ENCODE assay signal across 16 cellular contexts in the genomic region with DNA sequence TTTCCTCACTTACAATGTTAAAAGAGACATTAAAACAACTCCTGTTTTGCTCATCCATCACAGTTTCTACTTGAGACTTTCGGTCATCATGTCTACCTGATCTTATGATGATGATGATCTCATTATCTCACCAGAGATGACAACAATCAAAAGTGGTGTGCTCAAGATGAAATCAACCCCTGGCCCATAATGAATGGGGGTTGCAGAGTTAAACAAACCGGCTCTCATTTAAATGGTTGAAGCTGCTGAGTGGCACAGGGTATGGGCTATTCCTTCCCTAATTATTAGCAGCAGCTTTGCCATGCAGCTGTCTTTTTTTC. TPM values are rescaled to one million over a fixed set of nuclear protein-coding genes. Genes with fewer than 3 reads are reported as not detected.
DNase-seq lines count a peak whose midpoint lies in the region; ATAC-seq and TF ChIP-seq lines count a peak whose summit lies in the region.
"Had no signal": no experiment of that assay in that cellular context is flagged by ENCODE, and none has a peak within 500 bp of the region (broad histone marks: within the 10 kb centered on the region; RNA-seq: fewer than 3 reads in every experiment).

No MANE protein-coding gene starts in this region.

- no peak overlapping the region for H4K91ac ChIP-seq in mesenchymal stem cell (ENCODE audit: low read length)

- H3K27ac Mint-ChIP-seq in activated CD8-positive, alpha-beta T cell treated with anti-CD3 and anti-CD28 coated beads for 36 hours = peak overlapping the region; percentile 89
- peak overlapping the region in 4 of 6 donors; percentile 50 to 94 (median 78) for H3K27ac Mint-ChIP-seq in naive B cell

- peaks cover 73% of the 10 kb centered on the region for H3K4me1 Mint-ChIP-seq in activated CD8-positive, alpha-beta T cell treated with anti-CD3 and anti-CD28 coated beads for 36 hours (ENCODE audit: low read depth)
- H3K4me1 Mint-ChIP-seq in naive B cell = peaks cover 41 to 56% (median 54%) of the 10 kb centered on the region in 3 donors

- H3K4me1 ChIP-seq in DND-41 (ENCODE audit: insufficient read depth, low read length) (peaks cover 32% of the 10 kb centered on the region), mesenchymal stem cell (ENCODE audit: control insufficient read depth, insufficient read depth, low read depth, low read length) (peaks cover 4% of the 10 kb centered on the region)
- H3K4me1 ChIP-seq: Caco-2 had no signal

- H3K9me3 ChIP-seq in DND-41 (ENCODE audit: insufficient read depth, low read length, severe bottlenecking) (no peaks in the 10 kb centered on the region), mesenchymal stem cell (ENCODE audit: control insufficient read depth, low read length) (no peaks in the 10 kb centered on the region)
- H3K9me3 ChIP-seq: Caco-2, right lobe of liver had no signal

- H3K27ac ChIP-seq in DND-41 (ENCODE audit: low read length) = peak overlapping the region; percentile 73
- no peak overlapping the region for H3K27ac ChIP-seq in mesenchymal stem cell (ENCODE audit: low read length, poor library complexity, severe bottlenecking)
- H3K27ac ChIP-seq: right lobe of liver had no signal

- no peak overlapping the region for H2BK5ac ChIP-seq in mesenchymal stem cell (ENCODE audit: low read depth, low read length, poor library complexity, severe bottlenecking)

- H3K4me2 ChIP-seq in DND-41 (ENCODE audit: insufficient read depth, low read length) = peak overlapping the region; percentile 51
- no peak overlapping the region for H3K4me2 ChIP-seq in mesenchymal stem cell (ENCODE audit: low read length, poor library complexity, severe bottlenecking)

- H2BK120ac ChIP-seq in mesenchymal stem cell (ENCODE audit: low read depth, low read length) = no peak overlapping the region

- no peaks in the 10 kb centered on the region for H4K20me1 ChIP-seq in DND-41 (ENCODE audit: insufficient read depth, low read length)

- 0 out of 2 replicates have a peak overlapping the region, but pooled peaks have one; percentile 12 for H3K9ac ChIP-seq in DND-41 (ENCODE audit: low read depth, low read length)
- H3K9ac ChIP-seq in mesenchymal stem cell (ENCODE audit: low read length) = no peak overlapping the region

- peaks cover 72% of the 10 kb centered on the region for H3K36me3 Mint-ChIP-seq in activated CD8-positive, alpha-beta T cell treated with anti-CD3 and anti-CD28 coated beads for 36 hours (ENCODE audit: low read depth)
- peaks cover 13 to 22% of the 10 kb centered on the region in 2 donors for H3K36me3 Mint-ChIP-seq in naive B cell

- H3K27me3 Mint-ChIP-seq in activated CD8-positive, alpha-beta T cell treated with anti-CD3 and anti-CD28 coated beads for 36 hours = no peaks in the 10 kb centered on the region
- H3K27me3 Mint-ChIP-seq in naive B cell = no peaks in the 10 kb centered on the region

- H3K27me3 ChIP-seq in DND-41 (ENCODE audit: insufficient read depth, low read length, poor library complexity) (no peaks in the 10 kb centered on the region), mesenchymal stem cell (ENCODE audit: control insufficient read depth in 1 of 2, insufficient read depth in 1 of 2, low read length in 2 of 2) (no peaks in the 10 kb centered on the region)
- H3K27me3 ChIP-seq: right lobe of liver had no signal

- POLR2A ChIA-PET in activated CD8-positive, alpha-beta T cell treated with anti-CD3 and anti-CD28 coated beads for 36 hours (lab: Charles Lee) = interaction anchor here (0.9 to 2.0 kb wide), 12 partner anchors 9 to 333 kb away, joined by 3 to 6 read pairs (median 3); no protein-coding TSS in a partner anchor

- H2AFZ ChIP-seq in DND-41 (ENCODE audit: low read depth, low read length) = no peak overlapping the region
- H2AFZ ChIP-seq in mesenchymal stem cell (ENCODE audit: low read depth, low read length) = no peak overlapping the region

- no peak for TF ChIP-seq CTCF in DND-41 (IDR thresholded peaks at IDR 0.05; ENCODE audit: borderline replicate concordance, extremely low read depth, low read length, poor library complexity, severe bottlenecking)
- TF ChIP-seq CTCF in activated CD8-positive, alpha-beta T cell treated with anti-CD3 and anti-CD28 coated beads for 36 hours (IDR thresholded peaks at IDR 0.05) = no peak

- no peaks in the 10 kb centered on the region for H3K79me2 ChIP-seq in DND-41 (ENCODE audit: insufficient read depth, low read length)

- no peak overlapping the region for H3K14ac ChIP-seq in mesenchymal stem cell (ENCODE audit: low read length in 2 of 2)

- no peak overlapping the region for H4K8ac ChIP-seq in mesenchymal stem cell (ENCODE audit: low read length)

- H3K4me3 Mint-ChIP-seq in activated CD8-positive, alpha-beta T cell treated with anti-CD3 and anti-CD28 coated beads for 36 hours = peak overlapping the region; percentile 19
- H3K4me3 Mint-ChIP-seq in naive B cell = peak overlapping the region in 1 of 8 donors; percentile 6

- H3K4me3 ChIP-seq in DND-41 (ENCODE audit: low read depth in 1 of 2, low read length in 2 of 2) (no peak overlapping the region), mesenchymal stem cell (ENCODE audit: insufficient read depth in 1 of 2, low read depth in 1 of 2, low read length in 2 of 2) (no peak overlapping the region)
- H3K4me3 ChIP-seq: right lobe of liver had no signal

- H2AK5ac ChIP-seq in mesenchymal stem cell (ENCODE audit: low read length, severe bottlenecking) = no peak overlapping the region

- no peak overlapping the region for H3K23ac ChIP-seq in mesenchymal stem cell (ENCODE audit: low read length in 2 of 2)

- H3K36me3 ChIP-seq in DND-41 (ENCODE audit: insufficient read depth, low read length) = peaks cover 10% of the 10 kb centered on the region
- no peaks in the 10 kb centered on the region for H3K36me3 ChIP-seq in mesenchymal stem cell (ENCODE audit: control insufficient read depth in 1 of 2, insufficient read depth in 2 of 2, low read depth in 1 of 2, low read length in 2 of 2)
- H3K36me3 ChIP-seq: right lobe of liver had no signal

- H3K4ac ChIP-seq in mesenchymal stem cell (ENCODE audit: low read depth in 1 of 2, low read length in 2 of 2) = no peak overlapping the region

- H2BK15ac ChIP-seq in mesenchymal stem cell (ENCODE audit: low read depth, poor library complexity, severe bottlenecking) = no peak overlapping the region

- CTCF ChIA-PET in activated CD8-positive, alpha-beta T cell treated with anti-CD3 and anti-CD28 coated beads for 36 hours (lab: Charles Lee) = interaction anchor here (0.9 to 2.8 kb wide), 6 partner anchors 8 to 527 kb away, joined by 3 to 24 read pairs (median 6); no protein-coding TSS in a partner anchor

- H2BK12ac ChIP-seq in mesenchymal stem cell (ENCODE audit: low read length in 2 of 2) = no peak overlapping the region

- ATAC-seq in DND-41 (ENCODE audit: insufficient read depth, low read depth) (no peak), naive B cell (ENCODE audit: low read depth in 2 of 2) (no peak), Right ventricle myocardium inferior (no peak)
- ATAC-seq in activated CD8-positive, alpha-beta T cell treated with anti-CD3 and anti-CD28 coated beads for 36 hours = peak; percentile 46

- DNase-seq in NCI-H1417 (lab: John Stamatoyannopoulos, UW) = peak in 2 of 3 experiments; percentile 65 to 87
- no peak for DNase-seq in NCI-H1417 treated with DMSO at 0.1 percent for 48 hours (lab: John Stamatoyannopoulos, UW)
- DNase-seq in DND-41 = no peak
- DNase-seq in activated CD8-positive, alpha-beta T cell treated with anti-CD3 and anti-CD28 coated beads for 36 hours = peak; percentile 32
- DNase-seq in naive B cell = no peak
- no peak for DNase-seq in DMS 273 treated with DMSO at 0.1 percent for 48 hours (lab: John Stamatoyannopoulos, UW)
- DNase-seq in Right ventricle myocardium inferior (ENCODE audit: missing footprints) = no peak
- no peak for DNase-seq in mesenchymal stem cell
- DNase-seq: Caco-2, GOT3, NCI-H1048, NCI-H510A had no signal

- intact Hi-C loops in activated CD8-positive, alpha-beta T cell treated with anti-CD3 and anti-CD28 coated beads for 36 hours (cut with micrococcal nuclease) = loop anchor here (5.0 to 10.0 kb wide), 4 partner anchors 75 to 442 kb away; no protein-coding TSS in a partner anchor
- intact Hi-C loops in Right ventricle myocardium inferior (cut with DNase I) = no loop called here

- H3K9me3 Mint-ChIP-seq in activated CD8-positive, alpha-beta T cell treated with anti-CD3 and anti-CD28 coated beads for 36 hours = no peaks in the 10 kb centered on the region
- H3K9me3 Mint-ChIP-seq in naive B cell = no peaks in the 10 kb centered on the region

- H3K18ac ChIP-seq in mesenchymal stem cell (ENCODE audit: low read depth in 1 of 2, low read length in 2 of 2) = no peak overlapping the region

- WGBS in mesenchymal stem cell = 100% methylated on average over 2 of the region's 2 CpGs

- no peaks in the 10 kb centered on the region for H3K79me1 ChIP-seq in mesenchymal stem cell (replicated peaks; ENCODE audit: low read length, poor library complexity, severe bottlenecking)

RNA-seq across cellular contexts. Expression of gene GJA10, which starts 58.1 kb away (rescaled TPM):
- not detected for total RNA-seq in activated CD8-positive, alpha-beta T cell treated with anti-CD3 and anti-CD28 coated beads for 36 hours
- polyA plus RNA-seq in naive B cell (ENCODE audit: low read depth in 6 of 6) = not detected
- not detected for total RNA-seq in Right ventricle myocardium inferior
- polyA plus RNA-seq in mesenchymal stem cell (2013, experiment 1 of 2) = not detected
- polyA plus RNA-seq in mesenchymal stem cell (2013, experiment 2 of 2) = not detected
- total RNA-seq: A172, Caco-2, fibroblast of villous mesenchyme, lung microvascular endothelial cell, right lobe of liver had no signal

Comparison
In these comparisons a context has a peak if more than half of its experiments do, and no peak if none do; other contexts are left out.
1. DNase-seq: peak in NCI-H1417 (2 of 3) and activated CD8-positive, alpha-beta T cell treated with anti-CD3 and anti-CD28 coated beads for 36 hours (single experiment); none in NCI-H1417 treated with DMSO at 0.1 percent for 48 hours (single experiment), DND-41 (single experiment), naive B cell (single experiment), DMS 273 treated with DMSO at 0.1 percent for 48 hours (single experiment), Right ventricle myocardium inferior (single experiment) and mesenchymal stem cell (single experiment).